23 cellular contexts compared by ENCODE assay signal in genomic region chr6:106735828-106736227, GRCh38.
"Had no signal": no experiment of that assay in that cellular context is flagged by ENCODE, and none has a peak within 500 bp of the region (broad histone marks: within the 10 kb centered on the region; RNA-seq: fewer than 3 reads in every experiment).

No MANE protein-coding gene starts in this region.

- ATAC-seq: activated CD4-positive, CD25-positive, alpha-beta regulatory T cell treated with anti-CD3 and anti-CD28 coated beads, Interleukin-2, amount 50 U/mL, for 24 hours; left ventricle myocardium superior; naive thymus-derived CD8-positive, alpha-beta T cell; stimulated activated naive CD8-positive, alpha-beta T cell treated with anti-CD3 and anti-CD28 coated beads, Interleukin-15, Interleukin-2, amounts not matched to agents 100 U/mL and 50 U/mL, for 24 hours had no signal

- H3K4me1 ChIP-seq: adrenal gland, prostate gland, right atrium auricular region, tibial nerve, uterus had no signal

- H3K9me3 Mint-ChIP-seq: activated naive CD4-positive, alpha-beta T cell treated with anti-CD3 and anti-CD28 coated beads, Interleukin-2, amount 50 U/mL, for 24 hours; immature natural killer cell had no signal

- H3K36me3 ChIP-seq: adrenal gland, esophagus muscularis mucosa, prostate gland, right atrium auricular region, tibial nerve, uterus had no signal

- H3K27me3 ChIP-seq: adrenal gland, right atrium auricular region, tibial nerve, uterus had no signal

- H3K27ac ChIP-seq: adrenal gland, esophagus muscularis mucosa, prostate gland, right atrium auricular region, tibial nerve, uterus had no signal

- H3K36me3 Mint-ChIP-seq: activated naive CD4-positive, alpha-beta T cell treated with anti-CD3 and anti-CD28 coated beads, Interleukin-2, amount 50 U/mL, for 24 hours; immature natural killer cell; naive thymus-derived CD8-positive, alpha-beta T cell had no signal

- DNase-seq: activated CD4-positive, alpha-beta T cell treated with anti-CD3 and anti-CD28 coated beads, Interleukin-2, amount 50 U/mL, for 1 hour; activated CD8-positive, alpha-beta memory T cell treated with anti-CD3 and anti-CD28 coated beads, Interleukin-2, amount 50 U/mL, for 48 hours; activated effector memory CD4-positive, alpha-beta T cell treated with anti-CD3 and anti-CD28 coated beads, Interleukin-2, amount 50 U/mL, for 16 hours; activated T-cell treated with anti-CD3 and anti-CD28 coated beads, Interleukin-2, amount 50 U/mL, for 48 hours; adrenal gland; effector CD8-positive, alpha-beta T cell; immature natural killer cell; kidney glomerular epithelial cell; left ventricle myocardium superior; mesendoderm; naive thymus-derived CD8-positive, alpha-beta T cell; stimulated activated CD4-positive, alpha-beta T cell treated with anti-CD3 and anti-CD28 coated beads, Interleukin-2, amount 100 ng/mL, for 24 hours; stimulated activated naive CD8-positive, alpha-beta T cell treated with anti-CD3 and anti-CD28 coated beads, Interleukin-15, Interleukin-2, amounts not matched to agents 100 U/mL and 50 U/mL, for 24 hours; substantia nigra; T1000; uterus had no signal

- H3K4me3 ChIP-seq: adrenal gland, esophagus muscularis mucosa, prostate gland, right atrium auricular region, tibial nerve, uterus had no signal

- H3K4me1 Mint-ChIP-seq: activated naive CD4-positive, alpha-beta T cell treated with anti-CD3 and anti-CD28 coated beads, Interleukin-2, amount 50 U/mL, for 24 hours; immature natural killer cell had no signal

- H3K4me3 Mint-ChIP-seq: activated naive CD4-positive, alpha-beta T cell treated with anti-CD3 and anti-CD28 coated beads, Interleukin-2, amount 50 U/mL, for 24 hours; dendritic cell treated with granulocyte-macrophage colony-stimulating factor and Interleukin-4, amounts not matched to agents 40 ng/mL and 50 ng/mL, for 4 days; immature natural killer cell; naive thymus-derived CD8-positive, alpha-beta T cell had no signal

- H3K9me3 ChIP-seq: adrenal gland, prostate gland, uterus had no signal

- H3K27ac Mint-ChIP-seq: activated naive CD4-positive, alpha-beta T cell treated with anti-CD3 and anti-CD28 coated beads, Interleukin-2, amount 50 U/mL, for 24 hours; dendritic cell treated with granulocyte-macrophage colony-stimulating factor and Interleukin-4, amounts not matched to agents 40 ng/mL and 50 ng/mL, for 4 days; immature natural killer cell had no signal
